12 cellular contexts compared by ENCODE assay signal in genomic region chr12:69324797-69325466, GRCh38. TPM values are rescaled to one million over a fixed set of nuclear protein-coding genes. Genes with fewer than 3 reads are reported as not detected.
A peak's percentile ranks its signal among the peaks of the same experiment; 100 is the strongest.
DNase-seq lines count a peak whose midpoint lies in the region; ATAC-seq and TF ChIP-seq lines count a peak whose summit lies in the region.
"Had no signal": no experiment of that assay in that cellular context is flagged by ENCODE, and none has a peak within 500 bp of the region (broad histone marks: within the 10 kb centered on the region; RNA-seq: fewer than 3 reads in every experiment).

No MANE protein-coding gene starts in this region.

- peaks cover 12% of the 10 kb centered on the region for H3K27me3 ChIP-seq in DND-41 (ENCODE audit: insufficient read depth, low read length, poor library complexity)
- H3K27me3 ChIP-seq in OCI-LY3 (ENCODE audit: low read depth, low read length), result peaks cover 22% of the 10 kb centered on the region
- no peaks in the 10 kb centered on the region for H3K27me3 ChIP-seq in CD8-positive, alpha-beta T cell (ENCODE audit: insufficient read depth, low read length)

- H3K4me3 ChIP-seq in DND-41 (ENCODE audit: low read depth in 1 of 2, low read length in 2 of 2) (no peak overlapping the region), OCI-LY3 (ENCODE audit: low read length) (no peak overlapping the region)
- no peak overlapping the region for H3K4me3 ChIP-seq in CD8-positive, alpha-beta T cell (ENCODE audit: low read depth, low read length)
- H3K4me3 ChIP-seq: left ventricle myocardium inferior, skin epidermis had no signal

- intact Hi-C loops in CD8-positive, alpha-beta T cell (cut with DNase I, micrococcal nuclease), result loop anchor here in 1 of 2 experiments (5.0 kb wide), 1 partner anchor 33 kb away; no protein-coding TSS in a partner anchor

- H3K9ac ChIP-seq in DND-41 (ENCODE audit: low read depth, low read length) (no peak overlapping the region), OCI-LY3 (ENCODE audit: low read length) (no peak overlapping the region)

- no peaks in the 10 kb centered on the region for H4K20me1 ChIP-seq in DND-41 (ENCODE audit: insufficient read depth, low read length)
- no peaks in the 10 kb centered on the region for H4K20me1 ChIP-seq in OCI-LY3 (ENCODE audit: insufficient read depth, low read length)

- H3K27ac ChIP-seq in DND-41 (ENCODE audit: low read length), result no peak overlapping the region
- no peak overlapping the region for H3K27ac ChIP-seq in OCI-LY3 (ENCODE audit: low read length)
- no peak overlapping the region for H3K27ac ChIP-seq in CD8-positive, alpha-beta T cell (ENCODE audit: low read depth, low read length)
- H3K27ac ChIP-seq: left ventricle myocardium inferior had no signal

- H3K79me2 ChIP-seq in DND-41 (ENCODE audit: insufficient read depth, low read length) (no peaks in the 10 kb centered on the region), OCI-LY3 (ENCODE audit: low read length) (no peaks in the 10 kb centered on the region)

- H3K4me3 Mint-ChIP-seq in CD8-positive, alpha-beta T cell, result no peak overlapping the region

- H3K36me3 Mint-ChIP-seq in CD8-positive, alpha-beta T cell, result peaks cover 6% of the 10 kb centered on the region

- H3K27me3 Mint-ChIP-seq in CD8-positive, alpha-beta T cell (ENCODE audit: low read depth), result peaks cover 3% of the 10 kb centered on the region

- no peak overlapping the region for H3K27ac Mint-ChIP-seq in CD8-positive, alpha-beta T cell
- H3K27ac Mint-ChIP-seq: activated naive CD4-positive, alpha-beta T cell treated with anti-CD3 and anti-CD28 coated beads, Interleukin-2, amount 50 U/mL, for 72 hours had no signal

- peaks cover 24% of the 10 kb centered on the region for H3K4me1 Mint-ChIP-seq in CD8-positive, alpha-beta T cell (ENCODE audit: low read depth)

- H3K9me3 ChIP-seq in DND-41 (ENCODE audit: insufficient read depth, low read length, severe bottlenecking) (no peaks in the 10 kb centered on the region), OCI-LY3 (ENCODE audit: insufficient read depth, low read length) (peaks cover 6% of the 10 kb centered on the region; the same call in 1 of the 2 replicates)
- H3K9me3 ChIP-seq in CD8-positive, alpha-beta T cell (ENCODE audit: low read length), result no peaks in the 10 kb centered on the region

- TF ChIP-seq CTCF in DND-41 (IDR thresholded peaks at IDR 0.05; ENCODE audit: borderline replicate concordance, extremely low read depth, low read length, poor library complexity, severe bottlenecking), result no peak
- TF ChIP-seq CTCF in OCI-LY3 (IDR thresholded peaks at IDR 0.05; ENCODE audit: low read depth, low read length), result no peak
- TF ChIP-seq CTCF in CD8-positive, alpha-beta T cell (IDR thresholded peaks at IDR 0.05), result no peak

- H3K36me3 ChIP-seq in DND-41 (ENCODE audit: insufficient read depth, low read length) (no peaks in the 10 kb centered on the region), OCI-LY3 (replicated peaks; ENCODE audit: low read depth, low read length) (no peaks in the 10 kb centered on the region)
- no peaks in the 10 kb centered on the region for H3K36me3 ChIP-seq in CD8-positive, alpha-beta T cell (ENCODE audit: insufficient read depth, low read length)
- H3K36me3 ChIP-seq: left ventricle myocardium inferior had no signal

- H3K4me2 ChIP-seq in DND-41 (ENCODE audit: insufficient read depth, low read length), result no peak overlapping the region
- H3K4me2 ChIP-seq in OCI-LY3 (ENCODE audit: low read length), result peak overlapping the region; percentile 23

- POLR2A ChIA-PET in CD8-positive, alpha-beta T cell (lab: Charles Lee), result interaction anchor here (1.1 kb wide), 1 partner anchor 9 kb away, joined by 3 read pairs; no protein-coding TSS in a partner anchor

- H2AFZ ChIP-seq in DND-41 (ENCODE audit: low read depth, low read length) (no peak overlapping the region), OCI-LY3 (ENCODE audit: low read depth, low read length) (no peak overlapping the region)

- DNase-seq in DND-41 (no peak), anterior cingulate cortex (lab: John Stamatoyannopoulos, UW) (no peak), NCI-H2029 treated with DMSO at 0.1 percent for 48 hours (lab: John Stamatoyannopoulos, UW) (no peak), NCI-H1694 (lab: John Stamatoyannopoulos, UW) (no peak)
- DNase-seq in CD8-positive, alpha-beta T cell, result no peak
- DNase-seq: left ventricle myocardium inferior, NCI-H2081 had no signal

- CTCF ChIA-PET in CD8-positive, alpha-beta T cell (lab: Charles Lee), result interaction anchor here (0.8 to 1.2 kb wide), 2 partner anchors 241 to 246 kb away, joined by 3 to 4 read pairs; no protein-coding TSS in a partner anchor

- H3K9me3 Mint-ChIP-seq in CD8-positive, alpha-beta T cell, result no peaks in the 10 kb centered on the region

- H3K4me1 ChIP-seq in DND-41 (ENCODE audit: insufficient read depth, low read length), result no peaks in the 10 kb centered on the region
- peaks cover 32% of the 10 kb centered on the region for H3K4me1 ChIP-seq in OCI-LY3 (ENCODE audit: low read length)
- H3K4me1 ChIP-seq in CD8-positive, alpha-beta T cell (ENCODE audit: insufficient read depth, low read length), result peaks cover 13% of the 10 kb centered on the region
- H3K4me1 ChIP-seq: left ventricle myocardium inferior had no signal

- peak; percentile 79 for ATAC-seq in DND-41 (ENCODE audit: insufficient read depth, low read depth)
- peak; percentile 79 for ATAC-seq in GM19455 (IDR thresholded peaks at IDR 0.05; ENCODE audit: unreplicated experiment)
- peak; percentile 90 for ATAC-seq in HG03064 (IDR thresholded peaks at IDR 0.05; ENCODE audit: low read depth, unreplicated experiment)
- no peak for ATAC-seq in CD8-positive, alpha-beta T cell

RNA-seq across cellular contexts. Expression of gene LYZ, which starts 23.2 kb away (rescaled TPM):
- 1 to 10 TPM; 3.3 to 4.3 TPM for total RNA-seq in CD8-positive, alpha-beta T cell

RNA-seq across cellular contexts. Expression of gene YEATS4, which starts 34.6 kb away (rescaled TPM):
- total RNA-seq in CD8-positive, alpha-beta T cell, result 10 to 100 TPM; 24.5 to 27.5 TPM
